ENCODE assay signal across 8 cellular contexts in genomic region chr10:101694674-101695403, GRCh38. TPM values are rescaled to one million over a fixed set of nuclear protein-coding genes. Genes with fewer than 3 reads are reported as not detected.
DNase-seq lines count a peak whose midpoint lies in the region; ATAC-seq and TF ChIP-seq lines count a peak whose summit lies in the region.

Gene FBXW4, minus strand, starts transcription at chr10:101695170. Its CDS starts 65 bp downstream, at chr10:101695105.

- H3K4me3 Mint-ChIP-seq in T-cell = peak within 1 kb of the TSS; percentile 94 to 95 (median 94)

- H3K4me3 ChIP-seq in HL-60 (replicated peaks; ENCODE audit: insufficient read depth, low read length) (peak within 1 kb of the TSS; percentile 58), left ventricle myocardium inferior (peak within 1 kb of the TSS; percentile 97), psoas muscle (peak within 1 kb of the TSS; percentile 83), urinary bladder (ENCODE audit: low read depth, low read length) (peak within 1 kb of the TSS; percentile 64)

- no peaks in the 10 kb centered on the region for H3K27me3 Mint-ChIP-seq in T-cell

- WGBS in adipose tissue, 3 donors = 2 to 3% (median 2%) methylated on average over 50 to 70 of the region's 70 CpGs
- WGBS in psoas muscle, 3 donors = 3 to 4% (median 3%) methylated on average over 47 to 70 of the region's 70 CpGs
- 2% methylated on average over 69 of the region's 70 CpGs for WGBS in urinary bladder

- peak; percentile 64 for ATAC-seq in GM19455 (IDR thresholded peaks at IDR 0.05; ENCODE audit: unreplicated experiment)
- ATAC-seq in T-cell (replicated peaks in 1 of 4) = peak; percentile 74 to 79 (median 78)
- peak; percentile 75 to 85 (median 83) for ATAC-seq in psoas muscle

- peak within 1 kb of the TSS; percentile 97 to 99 for H3K27ac Mint-ChIP-seq in T-cell

- peaks cover 4% of the 10 kb centered on the region for H3K36me3 Mint-ChIP-seq in T-cell

- peaks cover 36 to 50% (median 45%) of the 10 kb centered on the region in 3 donors for H3K4me1 Mint-ChIP-seq in T-cell

- H3K9me3 ChIP-seq in left ventricle myocardium inferior (replicated peaks) (no peaks in the 10 kb centered on the region), psoas muscle (no peaks in the 10 kb centered on the region)

- H3K36me3 ChIP-seq in left ventricle myocardium inferior (no peaks in the 10 kb centered on the region), psoas muscle (ENCODE audit: insufficient read depth in 1 of 2, low read depth in 1 of 2) (no peaks in the 10 kb centered on the region), urinary bladder (ENCODE audit: insufficient read depth) (no peaks in the 10 kb centered on the region)

- CTCF ChIA-PET in T-cell (lab: Charles Lee) = interaction anchor here in 1 of 2 donors (1.3 kb wide), 1 partner anchor 86 kb away, joined by 4 read pairs; no protein-coding TSS in a partner anchor

- peaks cover 56% of the 10 kb centered on the region for H3K4me1 ChIP-seq in left ventricle myocardium inferior
- peaks cover 21% of the 10 kb centered on the region for H3K4me1 ChIP-seq in psoas muscle
- peaks cover 2% of the 10 kb centered on the region for H3K4me1 ChIP-seq in urinary bladder (ENCODE audit: insufficient read depth)

- POLR2A ChIA-PET in T-cell (lab: Charles Lee) = interaction anchor here in 1 of 2 donors (0.6 kb wide), 1 partner anchor 709 kb away, joined by 5 read pairs; no protein-coding TSS in a partner anchor

- TF ChIP-seq CTCF in HL-60 (IDR thresholded peaks at IDR 0.05; ENCODE audit: insufficient read depth, low read length) (no peak), left ventricle myocardium inferior (IDR thresholded peaks at IDR 0.05; ENCODE audit: borderline replicate concordance) (no peak), psoas muscle (IDR thresholded peaks at IDR 0.05) (no peak)

- DNase-seq in CMK (ENCODE audit: low read depth) (peak; percentile 67), HL-60 (ENCODE audit: low read depth in 1 of 2, low spot score in 1 of 2) (peak; percentile 69 to 80), T-cell (peak; percentile 42 to 75 (median 61)), left ventricle myocardium inferior (peak; percentile 50), psoas muscle (peak; percentile 60 to 75)

- H3K27me3 ChIP-seq in HL-60 (ENCODE audit: insufficient read depth, poor library complexity, severe bottlenecking) (no peaks in the 10 kb centered on the region), left ventricle myocardium inferior (ENCODE audit: low read depth) (no peaks in the 10 kb centered on the region), psoas muscle (ENCODE audit: insufficient read depth in 3 of 3, low read length in 2 of 3) (no peaks in the 10 kb centered on the region)

- H3K9me3 Mint-ChIP-seq in T-cell = no peaks in the 10 kb centered on the region

- peak within 1 kb of the TSS; percentile 98 for H3K27ac ChIP-seq in HL-60 (replicated peaks)
- peak within 1 kb of the TSS; percentile 29 for H3K27ac ChIP-seq in adipose tissue (ENCODE audit: low read depth, low read length)
- H3K27ac ChIP-seq in left ventricle myocardium inferior (replicated peaks) = peak within 1 kb of the TSS; percentile 99
- peak within 1 kb of the TSS; percentile 90 for H3K27ac ChIP-seq in psoas muscle
- peak within 1 kb of the TSS; percentile 97 for H3K27ac ChIP-seq in urinary bladder (ENCODE audit: low read depth)

- intact Hi-C loops in left ventricle myocardium inferior (cut with micrococcal nuclease) = no loop called here
- intact Hi-C loops in psoas muscle (cut with DNase I) = no loop called here

RNA-seq across cellular contexts. Expression of gene FBXW4, which starts in this region (rescaled TPM):
- 10 to 100 TPM; 83.7 to 90.4 (median 86.9) TPM for total RNA-seq in T-cell
- 10 to 100 TPM; 31.1 to 50.8 (median 34.0) TPM for polyA plus RNA-seq in adipose tissue
- 99.1 TPM for total RNA-seq in left ventricle myocardium inferior
- total RNA-seq in psoas muscle = 100 to 1,000 TPM in 1 of 4 donors, 10 to 100 TPM in 3; 69.0 to 100 (median 84.7) TPM
- 10 to 100 TPM; 15.5 to 48.3 (median 39.3) TPM for polyA plus RNA-seq in psoas muscle
- 47.2 TPM for total RNA-seq in urinary bladder
- polyA plus RNA-seq in urinary bladder = 55.5 TPM

Comparison
In these comparisons a context has a peak if more than half of its experiments do, and no peak if none do; other contexts are left out.
1. Peak in every context shown above with its lines: DNase-seq, ATAC-seq, H3K4me3 ChIP-seq and H3K27ac ChIP-seq.
2. H3K27ac ChIP-seq: peak in every context shown above with its lines; median percentile 99 in left ventricle myocardium inferior; 98 in HL-60; 97 in urinary bladder; 90 in psoas muscle; 29 in adipose tissue.